Comparison of ENCODE assay signal across 19 cellular contexts in genomic region chr1:32806315-32806714, GRCh38.
"Had no signal": no experiment of that assay in that cellular context is flagged by ENCODE, and none has a peak within 500 bp of the region (broad histone marks: within the 10 kb centered on the region; RNA-seq: fewer than 3 reads in every experiment).

No MANE protein-coding gene starts in this region.

- H3K27ac ChIP-seq: epithelial cell of prostate, hepatocyte, tibial artery, vagina had no signal

- H2AFZ ChIP-seq: hepatocyte had no signal

- H3K27me3 ChIP-seq: dorsolateral prefrontal cortex, hepatocyte, tibial artery, vagina had no signal

- H3K4me2 ChIP-seq: hepatocyte had no signal

- ATAC-seq: activated CD8-positive, alpha-beta memory T cell treated with anti-CD3 and anti-CD28 coated beads, Interleukin-2, amount 10 ng/mL, durations not matched to agents 7 days and 5 days; left colon; mucosa of descending colon; WTC11 had no signal

- H3K9me3 ChIP-seq: mucosa of descending colon, tibial artery, vagina had no signal

- H3K4me3 ChIP-seq: dorsolateral prefrontal cortex, hepatocyte, mucosa of descending colon, tibial artery, vagina had no signal

- DNase-seq: activated CD4-positive, alpha-beta memory T cell treated with anti-CD3 and anti-CD28 coated beads for 36 hours; activated CD4-positive, alpha-beta T cell treated with anti-CD3 and anti-CD28 coated beads for 4 hours; activated CD8-positive, alpha-beta memory T cell treated with anti-CD3 and anti-CD28 coated beads, Interleukin-2, amount 10 ng/mL, durations not matched to agents 7 days and 5 days; dorsolateral prefrontal cortex; foreskin fibroblast; islet precursor cell; left colon; mucosa of descending colon; naive B cell; retina; stimulated activated CD4-positive, alpha-beta T cell treated with anti-CD3 and anti-CD28 coated beads, Interleukin-12 subunit alpha, Interleukin-12 subunit beta, amount 100 ng/mL, for 4 hours; stimulated activated CD4-positive, alpha-beta T cell treated with anti-CD3 and anti-CD28 coated beads, Interleukin-1b, Interleukin-23, amount 100 ng/mL, for 48 hours; stimulated activated CD8-positive, alpha-beta memory T cell treated with anti-CD3 and anti-CD28 coated beads, Interleukin-4, amount 100 ng/mL, for 48 hours; stimulated activated naive CD4-positive, alpha-beta T cell; tibial artery had no signal

- H3K4me1 ChIP-seq: tibial artery, vagina had no signal
